Comparison of ENCODE assay signal across 8 cellular contexts in the genomic region with DNA sequence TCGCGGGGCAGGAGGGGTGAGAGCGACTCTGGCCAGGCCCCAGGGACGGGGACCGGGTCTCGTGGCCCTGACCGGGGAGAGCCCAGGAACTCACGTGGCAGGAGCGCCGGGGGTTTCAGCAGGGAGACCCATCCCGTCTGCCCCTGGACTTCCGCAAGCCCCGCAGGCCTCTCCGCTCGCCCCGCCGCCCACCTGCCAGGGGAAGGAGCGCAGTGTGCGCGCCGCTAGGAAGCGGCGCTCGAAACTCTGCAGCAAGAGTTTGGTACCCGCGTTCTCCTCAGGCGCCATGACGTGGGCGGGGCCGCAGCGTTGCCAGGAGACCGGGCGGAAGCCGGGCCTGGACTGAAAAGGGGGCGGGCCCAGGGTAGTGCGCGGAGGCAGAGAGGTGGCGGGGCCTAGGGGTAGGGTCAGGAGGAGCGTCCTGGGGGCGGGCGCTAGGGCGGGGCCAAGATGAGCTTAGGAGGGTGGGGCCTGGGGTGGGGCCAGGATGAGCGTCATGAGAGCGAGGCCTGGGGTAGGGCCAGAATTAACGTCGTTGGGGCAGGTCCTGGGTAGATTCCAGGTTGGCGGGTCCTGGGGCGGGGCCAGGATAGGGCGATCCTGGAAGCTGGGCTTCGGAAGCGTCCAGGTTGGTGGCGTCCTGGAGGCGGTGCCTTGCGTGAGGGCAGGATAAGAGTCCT. TPM values are rescaled to one million over a fixed set of nuclear protein-coding genes. Genes with fewer than 3 reads are reported as not detected.
DNase-seq lines count a peak whose midpoint lies in the region; ATAC-seq and TF ChIP-seq lines count a peak whose summit lies in the region.

No MANE protein-coding gene starts in this region.

- H3K79me2 ChIP-seq in SK-N-SH (ENCODE audit: insufficient read depth), result peaks cover 7% of the 10 kb centered on the region
- peaks cover 2% of the 10 kb centered on the region for H3K79me2 ChIP-seq in osteoblast (ENCODE audit: insufficient read depth, low read length)

- H3K4me1 ChIP-seq in SK-N-SH (ENCODE audit: control insufficient read depth in 1 of 2, insufficient read depth in 2 of 2, low read depth in 1 of 2, low read length in 1 of 2) (no peaks in the 10 kb centered on the region; a peak in 1 of 4 replicates), osteoblast (ENCODE audit: insufficient read depth, low read length) (peaks cover 11% of the 10 kb centered on the region), thymus (ENCODE audit: control insufficient read depth, insufficient read depth, low read length) (peaks cover 3% of the 10 kb centered on the region)

- no peaks in the 10 kb centered on the region for H3K9me3 Mint-ChIP-seq in activated naive CD8-positive, alpha-beta T cell (ENCODE audit: low read depth)

- H3F3A ChIP-seq in SK-N-SH (replicated peaks; ENCODE audit: insufficient read depth), result no peaks in the 10 kb centered on the region

- H3K4me3 ChIP-seq in GM08714 (ENCODE audit: low read length), result peak overlapping the region; percentile 82
- peak overlapping the region; percentile 70 to 71 for H3K4me3 ChIP-seq in SK-N-SH (ENCODE audit: low read depth in 2 of 2, low read length in 1 of 2)
- H3K4me3 ChIP-seq in osteoblast (ENCODE audit: insufficient read depth, low read length), result peak overlapping the region; percentile 86
- H3K4me3 ChIP-seq in thymus (ENCODE audit: low read length), result peak overlapping the region; percentile 60

- H3K36me3 Mint-ChIP-seq in activated naive CD8-positive, alpha-beta T cell, result no peaks in the 10 kb centered on the region

- TF ChIP-seq RAD21 in SK-N-SH (IDR thresholded peaks at IDR 0.05; ENCODE audit: low read length), result no peak

- H3K4me2 ChIP-seq in SK-N-SH (peak overlapping the region; percentile 95), osteoblast (ENCODE audit: insufficient read depth, low read length) (peak overlapping the region; percentile 84)

- H3K9ac ChIP-seq in SK-N-SH, result peak overlapping the region; percentile 82

- DNase-seq in NCI-H1092 (lab: John Stamatoyannopoulos, UW), result peak; percentile 95
- peak; percentile 92 for DNase-seq in SK-N-SH
- peak; percentile 99 for DNase-seq in glomerular visceral epithelial cell (ENCODE audit: extremely low spot score)
- peak; percentile 93 for DNase-seq in osteoblast (ENCODE audit: insufficient read length, low spot score, missing footprints)

- H3K27ac ChIP-seq in SK-N-SH (ENCODE audit: low read depth in 2 of 2, low read length in 1 of 2) (peak overlapping the region; percentile 50 to 80; a peak in 3 of 4 replicates), osteoblast (ENCODE audit: low read depth, low read length) (peak overlapping the region; percentile 90), thymus (ENCODE audit: low read depth) (peak overlapping the region; percentile 94)

- H4K20me1 ChIP-seq in SK-N-SH (ENCODE audit: insufficient read depth) (peaks cover 3% of the 10 kb centered on the region; the same call in 1 of the 2 replicates), osteoblast (ENCODE audit: insufficient read depth, low read length) (no peaks in the 10 kb centered on the region)

- no peak for TF ChIP-seq EP300 in SK-N-SH (IDR thresholded peaks at IDR 0.05; ENCODE audit: borderline replicate concordance in 1 of 2, low read depth in 1 of 2, low read length in 1 of 2)

- H3K9me3 ChIP-seq in SK-N-SH (no peaks in the 10 kb centered on the region), osteoblast (ENCODE audit: low read depth, low read length) (no peaks in the 10 kb centered on the region), thymus (ENCODE audit: control insufficient read depth) (no peaks in the 10 kb centered on the region)

- peak; percentile 99 for ATAC-seq in HG02610 (IDR thresholded peaks at IDR 0.05; ENCODE audit: unreplicated experiment)

- TF ChIP-seq CTCF in SK-N-SH (IDR thresholded peaks at IDR 0.05), result no peak
- no peak for TF ChIP-seq CTCF in osteoblast (IDR thresholded peaks at IDR 0.05; ENCODE audit: extremely low read depth, low read depth, low read length)

- peak overlapping the region; percentile 81 for H2AFZ ChIP-seq in SK-N-SH (ENCODE audit: low read depth)
- H2AFZ ChIP-seq in osteoblast (ENCODE audit: low read length), result peak overlapping the region; percentile 65

- no peaks in the 10 kb centered on the region for H3K9me2 ChIP-seq in SK-N-SH

- H3K36me3 ChIP-seq in SK-N-SH (replicated peaks in 1 of 2; ENCODE audit: control insufficient read depth in 1 of 2, insufficient read depth in 2 of 2, low read length in 1 of 2) (no peaks in the 10 kb centered on the region), osteoblast (ENCODE audit: insufficient read depth, low read length) (peaks cover 4% of the 10 kb centered on the region), thymus (ENCODE audit: control insufficient read depth, insufficient read depth) (no peaks in the 10 kb centered on the region)

- POLR2A ChIA-PET in SK-N-SH (lab: Yijun Ruan, JAX), result no interaction called here

- H3K27me3 ChIP-seq in SK-N-SH (ENCODE audit: insufficient read depth) (no peaks in the 10 kb centered on the region), osteoblast (ENCODE audit: insufficient read depth, low read length) (no peaks in the 10 kb centered on the region), thymus (ENCODE audit: control insufficient read depth, insufficient read depth) (no peaks in the 10 kb centered on the region)

- H3K4me3 Mint-ChIP-seq in activated naive CD8-positive, alpha-beta T cell, result peak overlapping the region; percentile 94

- WGBS in SK-N-SH (ENCODE audit: low lambda C conversion rate), result 0% methylated on average over 30 of the region's 54 CpGs
- under 1% methylated on average over 54 of the region's 54 CpGs for WGBS in thymus

- CTCF ChIA-PET in SK-N-SH (lab: Yijun Ruan, JAX), result no interaction called here

- H3K4me1 Mint-ChIP-seq in activated naive CD8-positive, alpha-beta T cell (ENCODE audit: low read depth), result peaks cover 20% of the 10 kb centered on the region

- peak overlapping the region; percentile 96 for H3K27ac Mint-ChIP-seq in activated naive CD8-positive, alpha-beta T cell

- H3K27me3 Mint-ChIP-seq in activated naive CD8-positive, alpha-beta T cell, result no peaks in the 10 kb centered on the region

TF ChIP-seq in SK-N-SH, 30 proteins besides CTCF, POLR2A, EP300 and RAD21:
- TF ChIP-seq CHD2 (IDR thresholded peaks at IDR 0.05; ENCODE audit: low read length, partially characterized antibody) (peak; percentile 32), MEF2A (IDR thresholded peaks at IDR 0.05; ENCODE audit: borderline replicate concordance, low read depth) (no peak), YY1 (IDR thresholded peaks at IDR 0.05; ENCODE audit: low read depth) (peak; percentile 87), MXI1 (IDR thresholded peaks at IDR 0.05; ENCODE audit: low read depth, low read length) (peak; percentile 88), GABPA (IDR thresholded peaks at IDR 0.05; ENCODE audit: low read depth) (peak; percentile 69), ELF1 (IDR thresholded peaks at IDR 0.05) (no peak), TAF1 (IDR thresholded peaks at IDR 0.05; ENCODE audit: borderline replicate concordance, low read depth, low read length) (peak; percentile 84), POLR2AphosphoS5 (IDR thresholded peaks at IDR 0.05; ENCODE audit: low read depth, low read length) (peak; percentile 57; the same call in 1 of the 2 replicates)
- TF ChIP-seq, protein P1, sequence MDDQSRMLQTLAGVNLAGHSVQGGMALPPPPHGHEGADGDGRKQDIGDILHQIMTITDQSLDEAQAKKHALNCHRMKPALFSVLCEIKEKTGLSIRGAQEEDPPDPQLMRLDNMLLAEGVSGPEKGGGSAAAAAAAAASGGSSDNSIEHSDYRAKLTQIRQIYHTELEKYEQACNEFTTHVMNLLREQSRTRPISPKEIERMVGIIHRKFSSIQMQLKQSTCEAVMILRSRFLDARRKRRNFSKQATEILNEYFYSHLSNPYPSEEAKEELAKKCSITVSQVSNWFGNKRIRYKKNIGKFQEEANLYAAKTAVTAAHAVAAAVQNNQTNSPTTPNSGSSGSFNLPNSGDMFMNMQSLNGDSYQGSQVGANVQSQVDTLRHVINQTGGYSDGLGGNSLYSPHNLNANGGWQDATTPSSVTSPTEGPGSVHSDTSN (IDR thresholded peaks at IDR 0.05), result 0 out of 2 replicates have a peak, but pooled peaks have one; percentile 3
- TF ChIP-seq, protein P2, sequence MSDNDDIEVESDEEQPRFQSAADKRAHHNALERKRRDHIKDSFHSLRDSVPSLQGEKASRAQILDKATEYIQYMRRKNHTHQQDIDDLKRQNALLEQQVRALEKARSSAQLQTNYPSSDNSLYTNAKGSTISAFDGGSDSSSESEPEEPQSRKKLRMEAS (IDR thresholded peaks at IDR 0.05; ENCODE audit: low read depth), result peak; percentile 61; the same call in 1 of the 2 replicates

RNA-seq across cellular contexts. Expression of a gene that starts 29.7 kb away (rescaled TPM):
- polyA plus RNA-seq in SK-N-SH (2012; rRNA removed), result not detected in 2 replicates
- polyA plus RNA-seq in SK-N-SH (2012; cell fraction: cytosol; rRNA removed), result not detected in 2 replicates
- polyA plus RNA-seq in SK-N-SH (2012; cell fraction: nucleus; rRNA removed), result 0.19 TPM in 1 of 2 replicates, not detected in the other
- 0.29 TPM in 1 of 2 replicates, not detected in the other for total RNA-seq in osteoblast
- 0.09 TPM for polyA plus RNA-seq in thymus

Comparison
In these comparisons a context has a peak if more than half of its experiments do, and no peak if none do; other contexts are left out.
1. Peak in every context shown above with its lines: DNase-seq, ATAC-seq, H3K4me3 ChIP-seq and H3K27ac ChIP-seq.